Comparison of ENCODE assay signal across 1 cellular context in genomic region chr2:68828887-68829708, GRCh38.
TF ChIP-seq lines count a peak whose summit lies in the region.

No MANE protein-coding gene starts in this region.

TF ChIP-seq in K562, 482 proteins besides CTCF, POLR2A, EP300 and RAD21 (continued from another document and continues in another):
- TF ChIP-seq HMGN3 (IDR thresholded peaks at IDR 0.05; ENCODE audit: borderline replicate concordance, extremely low read depth, insufficient read length, low read depth, low read length): no peak
- peak; percentile 18; the same call in 1 of the 2 replicates for TF ChIP-seq DMBX1 (CRISPR knock-in tag; IDR thresholded peaks at IDR 0.05; ENCODE audit: borderline replicate concordance)
- no peak for TF ChIP-seq MCM3 (IDR thresholded peaks at IDR 0.05)
- no peak for TF ChIP-seq ZNF146 (CRISPR knock-in tag; IDR thresholded peaks at IDR 0.05; ENCODE audit: unreplicated experiment)
- TF ChIP-seq NFATC3 (IDR thresholded peaks at IDR 0.05): no peak
- TF ChIP-seq BCOR (IDR thresholded peaks at IDR 0.05): no peak
- no peak for TF ChIP-seq NONO (IDR thresholded peaks at IDR 0.05; ENCODE audit: low read depth in 2 of 2, low read length in 1 of 2)
- no peak for TF ChIP-seq HLTF (IDR thresholded peaks at IDR 0.05)
- TF ChIP-seq, protein P1, sequence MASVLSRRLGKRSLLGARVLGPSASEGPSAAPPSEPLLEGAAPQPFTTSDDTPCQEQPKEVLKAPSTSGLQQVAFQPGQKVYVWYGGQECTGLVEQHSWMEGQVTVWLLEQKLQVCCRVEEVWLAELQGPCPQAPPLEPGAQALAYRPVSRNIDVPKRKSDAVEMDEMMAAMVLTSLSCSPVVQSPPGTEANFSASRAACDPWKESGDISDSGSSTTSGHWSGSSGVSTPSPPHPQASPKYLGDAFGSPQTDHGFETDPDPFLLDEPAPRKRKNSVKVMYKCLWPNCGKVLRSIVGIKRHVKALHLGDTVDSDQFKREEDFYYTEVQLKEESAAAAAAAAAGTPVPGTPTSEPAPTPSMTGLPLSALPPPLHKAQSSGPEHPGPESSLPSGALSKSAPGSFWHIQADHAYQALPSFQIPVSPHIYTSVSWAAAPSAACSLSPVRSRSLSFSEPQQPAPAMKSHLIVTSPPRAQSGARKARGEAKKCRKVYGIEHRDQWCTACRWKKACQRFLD (CRISPR knock-in tag; IDR thresholded peaks at IDR 0.05): peak; percentile 64
- TF ChIP-seq ZNF584 (CRISPR knock-in tag; IDR thresholded peaks at IDR 0.05; ENCODE audit: low read depth): 0 out of 2 replicates have a peak, but pooled peaks have one; percentile 51
- TF ChIP-seq DNMT1 (IDR thresholded peaks at IDR 0.05): no peak
- TF ChIP-seq, protein P2, sequence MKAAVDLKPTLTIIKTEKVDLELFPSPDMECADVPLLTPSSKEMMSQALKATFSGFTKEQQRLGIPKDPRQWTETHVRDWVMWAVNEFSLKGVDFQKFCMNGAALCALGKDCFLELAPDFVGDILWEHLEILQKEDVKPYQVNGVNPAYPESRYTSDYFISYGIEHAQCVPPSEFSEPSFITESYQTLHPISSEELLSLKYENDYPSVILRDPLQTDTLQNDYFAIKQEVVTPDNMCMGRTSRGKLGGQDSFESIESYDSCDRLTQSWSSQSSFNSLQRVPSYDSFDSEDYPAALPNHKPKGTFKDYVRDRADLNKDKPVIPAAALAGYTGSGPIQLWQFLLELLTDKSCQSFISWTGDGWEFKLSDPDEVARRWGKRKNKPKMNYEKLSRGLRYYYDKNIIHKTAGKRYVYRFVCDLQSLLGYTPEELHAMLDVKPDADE (conservative IDR thresholded peaks at IDR 0.05; ENCODE audit: control insufficient read depth, low read depth, low read length): 0 out of 2 replicates have a peak, but pooled peaks have one; percentile 64
- TF ChIP-seq AFF4 (CRISPR knock-in tag; IDR thresholded peaks at IDR 0.05): no peak
- TF ChIP-seq ZBTB26 (CRISPR knock-in tag; IDR thresholded peaks at IDR 0.05): no peak
- TF ChIP-seq MAX (CRISPR knock-in tag; IDR thresholded peaks at IDR 0.05): peak; percentile 62
- TF ChIP-seq CHD4 (IDR thresholded peaks at IDR 0.05; ENCODE audit: insufficient read depth, insufficient replicate concordance, low read depth, low read length, poor library complexity, severe bottlenecking): no peak
- no peak for TF ChIP-seq ELK3 (CRISPR knock-in tag; IDR thresholded peaks at IDR 0.05)
- TF ChIP-seq PRPF4 (IDR thresholded peaks at IDR 0.05; ENCODE audit: insufficient read depth, low read depth, low read length, poor library complexity, severe bottlenecking): no peak
- peak; percentile 97 for TF ChIP-seq TOE1 (IDR thresholded peaks at IDR 0.05; ENCODE audit: borderline replicate concordance)
- no peak for TF ChIP-seq TOE1 (CRISPR knock-in tag; IDR thresholded peaks at IDR 0.05; ENCODE audit: borderline replicate concordance, low read depth)
- TF ChIP-seq HDAC6 (IDR thresholded peaks at IDR 0.05; ENCODE audit: low read depth, low read length): no peak
- no peak for TF ChIP-seq SMC3 (conservative IDR thresholded peaks at IDR 0.05; ENCODE audit: insufficient read depth, low read depth, low read length)
- TF ChIP-seq TRIM24 (IDR thresholded peaks at IDR 0.05): no peak
- no peak for TF ChIP-seq ZNF57 (CRISPR knock-in tag; IDR thresholded peaks at IDR 0.05)
- no peak for TF ChIP-seq TAF1 (IDR thresholded peaks at IDR 0.05; ENCODE audit: control insufficient read depth, extremely low read depth, insufficient read depth, low read length, severe bottlenecking)
- peak in 1 of 2 experiments; percentile 78; a peak in 2 of 4 replicates for TF ChIP-seq RCOR1 (IDR thresholded peaks at IDR 0.05; ENCODE audit: borderline replicate concordance in 1 of 2, low read depth in 2 of 2, low read length in 2 of 2)
- TF ChIP-seq, protein P3, sequence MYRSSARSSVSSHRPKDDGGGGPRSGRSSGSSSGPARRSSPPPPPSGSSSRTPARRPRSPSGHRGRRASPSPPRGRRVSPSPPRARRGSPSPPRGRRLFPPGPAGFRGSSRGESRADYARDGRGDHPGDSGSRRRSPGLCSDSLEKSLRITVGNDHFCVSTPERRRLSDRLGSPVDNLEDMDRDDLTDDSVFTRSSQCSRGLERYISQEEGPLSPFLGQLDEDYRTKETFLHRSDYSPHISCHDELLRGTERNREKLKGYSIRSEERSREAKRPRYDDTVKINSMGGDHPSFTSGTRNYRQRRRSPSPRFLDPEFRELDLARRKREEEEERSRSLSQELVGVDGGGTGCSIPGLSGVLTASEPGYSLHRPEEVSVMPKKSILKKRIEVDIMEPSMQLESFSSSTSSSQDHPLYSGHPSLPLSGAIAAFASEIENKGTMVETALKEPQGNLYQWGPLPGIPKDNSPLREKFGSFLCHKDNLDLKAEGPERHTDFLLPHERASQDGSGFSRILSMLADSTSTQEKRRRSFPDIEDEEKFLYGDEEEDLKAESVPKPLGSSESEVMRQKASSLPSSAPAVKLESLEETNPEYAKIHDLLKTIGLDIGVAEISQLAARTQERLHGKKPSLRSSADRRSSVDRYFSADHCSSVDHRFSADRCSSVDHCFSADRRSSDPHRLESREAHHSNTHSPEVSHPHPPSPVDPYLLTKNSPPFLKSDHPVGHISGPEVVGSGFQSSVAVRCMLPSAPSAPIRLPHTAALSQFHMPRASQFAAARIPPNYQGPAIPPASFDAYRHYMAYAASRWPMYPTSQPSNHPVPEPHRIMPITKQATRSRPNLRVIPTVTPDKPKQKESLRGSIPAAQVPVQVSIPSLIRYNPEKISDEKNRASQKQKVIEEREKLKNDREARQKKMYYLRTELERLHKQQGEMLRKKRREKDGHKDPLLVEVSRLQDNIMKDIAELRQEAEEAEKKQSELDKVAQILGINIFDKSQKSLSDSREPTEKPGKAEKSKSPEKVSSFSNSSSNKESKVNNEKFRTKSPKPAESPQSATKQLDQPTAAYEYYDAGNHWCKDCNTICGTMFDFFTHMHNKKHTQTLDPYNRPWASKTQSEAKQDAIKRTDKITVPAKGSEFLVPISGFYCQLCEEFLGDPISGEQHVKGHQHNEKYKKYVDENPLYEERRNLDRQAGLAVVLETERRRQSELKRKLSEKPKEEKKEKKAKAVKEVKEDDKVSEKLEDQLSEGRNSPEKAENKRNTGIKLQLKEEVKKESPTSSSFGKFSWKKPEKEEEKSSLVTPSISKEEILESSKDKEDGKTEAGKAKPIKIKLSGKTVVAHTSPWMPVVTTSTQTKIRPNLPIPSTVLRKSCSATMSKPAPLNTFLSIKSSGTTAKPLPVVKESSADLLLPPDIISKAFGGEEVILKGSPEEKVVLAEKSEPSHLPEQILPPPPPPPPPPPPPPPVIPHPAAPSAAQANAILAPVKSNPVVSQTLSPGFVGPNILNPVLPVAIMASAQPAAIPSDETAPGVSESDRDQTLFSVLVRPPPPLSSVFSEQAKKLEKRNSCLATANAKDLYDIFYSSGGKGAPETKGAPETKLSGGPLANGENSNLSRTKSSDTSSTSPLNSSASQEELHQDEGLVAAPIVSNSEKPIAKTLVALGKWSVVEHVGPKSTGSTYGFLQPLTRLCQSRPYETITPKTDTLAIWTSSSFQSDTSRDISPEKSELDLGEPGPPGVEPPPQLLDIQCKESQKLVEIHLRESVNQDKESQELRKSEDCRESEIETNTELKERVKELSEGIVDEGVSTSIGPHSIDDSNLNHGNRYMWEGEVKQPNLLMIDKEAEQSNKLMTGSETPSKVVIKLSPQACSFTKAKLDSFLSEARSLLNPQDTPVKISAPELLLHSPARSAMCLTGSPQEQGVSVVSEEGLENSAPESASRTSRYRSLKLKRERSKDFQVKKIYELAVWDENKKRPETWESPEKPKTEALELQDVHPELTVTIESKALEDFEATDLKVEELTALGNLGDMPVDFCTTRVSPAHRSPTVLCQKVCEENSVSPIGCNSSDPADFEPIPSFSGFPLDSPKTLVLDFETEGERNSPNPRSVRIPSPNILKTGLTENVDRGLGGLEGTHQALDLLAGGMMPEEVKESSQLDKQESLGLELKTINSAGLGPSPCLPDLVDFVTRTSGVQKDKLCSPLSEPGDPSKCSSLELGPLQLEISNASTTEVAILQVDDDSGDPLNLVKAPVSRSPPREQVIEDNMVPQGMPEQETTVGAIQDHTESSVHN (IDR thresholded peaks at IDR 0.05; ENCODE audit: borderline replicate concordance in 1 of 2, low read depth in 1 of 2): peak in 1 of 2 experiments; percentile 48; a peak in 1 of 4 replicates
- TF ChIP-seq MED1 (CRISPR knock-in tag; IDR thresholded peaks at IDR 0.05; ENCODE audit: borderline replicate concordance): no peak
- no peak for TF ChIP-seq ZC3H8 (IDR thresholded peaks at IDR 0.05)
- peak; percentile 67 for TF ChIP-seq DPF2 (IDR thresholded peaks at IDR 0.05)
- no peak for TF ChIP-seq POLR2AphosphoS2 (IDR thresholded peaks at IDR 0.05; ENCODE audit: low read length)
- peak; percentile 46 for TF ChIP-seq NEUROD1 (IDR thresholded peaks at IDR 0.05; ENCODE audit: borderline replicate concordance, low read depth, low read length, partially characterized antibody)
- TF ChIP-seq SP1 (CRISPR knock-in tag; IDR thresholded peaks at IDR 0.05): no peak; the same call in 1 of the 2 replicates
- TF ChIP-seq SFPQ (IDR thresholded peaks at IDR 0.05; ENCODE audit: low read depth, low read length): no peak
- TF ChIP-seq, protein P4, sequence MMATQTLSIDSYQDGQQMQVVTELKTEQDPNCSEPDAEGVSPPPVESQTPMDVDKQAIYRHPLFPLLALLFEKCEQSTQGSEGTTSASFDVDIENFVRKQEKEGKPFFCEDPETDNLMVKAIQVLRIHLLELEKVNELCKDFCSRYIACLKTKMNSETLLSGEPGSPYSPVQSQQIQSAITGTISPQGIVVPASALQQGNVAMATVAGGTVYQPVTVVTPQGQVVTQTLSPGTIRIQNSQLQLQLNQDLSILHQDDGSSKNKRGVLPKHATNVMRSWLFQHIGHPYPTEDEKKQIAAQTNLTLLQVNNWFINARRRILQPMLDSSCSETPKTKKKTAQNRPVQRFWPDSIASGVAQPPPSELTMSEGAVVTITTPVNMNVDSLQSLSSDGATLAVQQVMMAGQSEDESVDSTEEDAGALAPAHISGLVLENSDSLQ (IDR thresholded peaks at IDR 0.05): peak; percentile 92
- no peak for TF ChIP-seq POLR2G (IDR thresholded peaks at IDR 0.05; ENCODE audit: low read depth, low read length)
- 0 out of 2 replicates have a peak, but pooled peaks have one; percentile 11 for TF ChIP-seq PYGO2 (tag; IDR thresholded peaks at IDR 0.05)
- no peak for TF ChIP-seq ZNF274 (IDR thresholded peaks at IDR 0.05; ENCODE audit: borderline replicate concordance, low read depth, low read length)
- peak; percentile 54; the same call in 1 of the 2 replicates for TF ChIP-seq GATA2 (CRISPR knock-in tag; IDR thresholded peaks at IDR 0.05)
